Comparison of ENCODE assay signal across 30 cellular contexts in genomic region chr17:81942167-81942553, GRCh38. TPM values are rescaled to one million over a fixed set of nuclear protein-coding genes. Genes with fewer than 3 reads are reported as not detected.
DNase-seq lines count a peak whose midpoint lies in the region; ATAC-seq, FAIRE-seq and TF ChIP-seq lines count a peak whose summit lies in the region.
"Had no signal": no experiment of that assay in that cellular context is flagged by ENCODE, and none has a peak within 500 bp of the region (broad histone marks: within the 10 kb centered on the region; RNA-seq: fewer than 3 reads in every experiment).

No MANE protein-coding gene starts in this region.

- H3K36me3 Mint-ChIP-seq in mesothelial cell of epicardium, result no peaks in the 10 kb centered on the region

- 37% methylated on average over 8 of the region's 12 CpGs for WGBS in HepG2 (ENCODE audit: low lambda C conversion rate)
- 71% methylated on average over 1 of the region's 12 CpGs for WGBS in right lobe of liver (ENCODE audit: insufficient coverage, low coverage, low lambda C conversion rate, missing lambda C conversion rate)

- H3K4me3 ChIP-seq in HepG2 (replicated peaks in 1 of 3; ENCODE audit: insufficient read depth in 1 of 3, low read depth in 2 of 3, low read length in 3 of 3), result no peak overlapping the region; a peak in 1 of 6 replicates
- H3K4me3 ChIP-seq in right lobe of liver, result no peak overlapping the region
- peak overlapping the region; percentile 33 for H3K4me3 ChIP-seq in iPS-18a (ENCODE audit: low read length)
- peak overlapping the region; percentile 31 to 89 (median 69) for H3K4me3 ChIP-seq in skeletal muscle tissue (ENCODE audit: low read length in 3 of 3)
- H3K4me3 ChIP-seq: transverse colon had no signal

- no peak for TF ChIP-seq CTCF in HepG2 (CRISPR knock-in tag; IDR thresholded peaks at IDR 0.05)
- TF ChIP-seq CTCF in right lobe of liver (IDR thresholded peaks at IDR 0.05), result no peak
- TF ChIP-seq CTCF in mesothelial cell of epicardium (IDR thresholded peaks at IDR 0.05; ENCODE audit: unreplicated experiment), result no peak

- in situ Hi-C loops in HepG2 (cut with HindIII; ENCODE audit: extremely low pct_ligation_motif_present, low pct_unique_long_range_greater_than_20kb), result no loop called here

- no peak overlapping the region for H2AFZ ChIP-seq in HepG2 (ENCODE audit: low read length)

- H3K27me3 ChIP-seq in HepG2 (ENCODE audit: control insufficient read depth in 1 of 2, insufficient read depth in 2 of 2, low read length in 2 of 2) (peaks cover 16 to 33% of the 10 kb centered on the region in 2 experiments; a peak in 4 of 5 replicates), right lobe of liver (no peaks in the 10 kb centered on the region), iPS-18a (ENCODE audit: control insufficient read depth, insufficient read depth, low read length) (peaks cover 12% of the 10 kb centered on the region), skeletal muscle tissue (ENCODE audit: control insufficient read depth in 3 of 3, insufficient read depth in 3 of 3, low read length in 3 of 3) (peaks cover 0 to 6% (median 0%) of the 10 kb centered on the region in 3 donors)

- CTCF ChIA-PET in HepG2 (lab: Yijun Ruan, JAX; ENCODE audit: low intra/inter-chr PET ratio, low total read pairs), result no interaction called here

- no peak for TF ChIP-seq RAD21 in HepG2 (CRISPR knock-in tag; IDR thresholded peaks at IDR 0.05)

- peaks cover 68% of the 10 kb centered on the region for H3K4me1 ChIP-seq in HepG2 (ENCODE audit: insufficient read depth, low read length)
- H3K4me1 ChIP-seq in right lobe of liver, result peaks cover 0 to 4% (median 0%) of the 10 kb centered on the region in 4 donors
- peaks cover 9% of the 10 kb centered on the region for H3K4me1 ChIP-seq in iPS-18a (ENCODE audit: control insufficient read depth, low read depth, low read length)
- H3K4me1 ChIP-seq in skeletal muscle tissue (ENCODE audit: control insufficient read depth in 3 of 3, insufficient read depth in 3 of 3, low read length in 3 of 3), result peaks cover 30 to 52% (median 35%) of the 10 kb centered on the region in 3 donors

- TF ChIP-seq EP300 in HepG2 (IDR thresholded peaks at IDR 0.05; ENCODE audit: low read depth in 2 of 2, low read length in 2 of 2), result no peak
- no peak for TF ChIP-seq EP300 in HepG2 (CRISPR knock-in tag; IDR thresholded peaks at IDR 0.05; ENCODE audit: borderline replicate concordance)

- H3K27me3 Mint-ChIP-seq in mesothelial cell of epicardium (ENCODE audit: low read depth), result peaks cover 19% of the 10 kb centered on the region
- H3K27me3 Mint-ChIP-seq: activated CD4-positive, alpha-beta T cell treated with anti-CD3 and anti-CD28 coated beads, Interleukin-2, amount 10 ng/mL, durations not matched to agents 24 days and 14 days had no signal

- no peak overlapping the region for H3K27ac ChIP-seq in HepG2 (ENCODE audit: extremely low read length, insufficient read depth, low read length)
- no peak overlapping the region for H3K27ac ChIP-seq in right lobe of liver
- H3K27ac ChIP-seq in angular gyrus (ENCODE audit: low read depth, low read length), result peak overlapping the region; percentile 50
- no peak overlapping the region for H3K27ac ChIP-seq in iPS-18a (ENCODE audit: low read length)
- H3K27ac ChIP-seq in skeletal muscle tissue (ENCODE audit: low read depth, low read length), result peak overlapping the region; percentile 100
- H3K27ac ChIP-seq: neutrophil, transverse colon had no signal

- no peaks in the 10 kb centered on the region for H3K9me3 Mint-ChIP-seq in mesothelial cell of epicardium
- H3K9me3 Mint-ChIP-seq: activated CD4-positive, alpha-beta T cell treated with anti-CD3 and anti-CD28 coated beads, Interleukin-2, amount 10 ng/mL, durations not matched to agents 24 days and 14 days; activated T-cell treated with anti-CD3 and anti-CD28 coated beads, Interleukin-2, amount 50 U/mL, for 24 hours; central memory CD8-positive, alpha-beta T cell; dendritic cell treated with granulocyte-macrophage colony-stimulating factor and Interleukin-4, amounts not matched to agents 40 ng/mL and 50 ng/mL, for 4 days had no signal

- H3K9me3 ChIP-seq in HepG2 (ENCODE audit: low read length), result no peaks in the 10 kb centered on the region
- no peaks in the 10 kb centered on the region for H3K9me3 ChIP-seq in right lobe of liver
- H3K9me3 ChIP-seq in iPS-18a (ENCODE audit: control insufficient read depth, low read depth, low read length), result no peaks in the 10 kb centered on the region
- no peaks in the 10 kb centered on the region for H3K9me3 ChIP-seq in skeletal muscle tissue (ENCODE audit: control insufficient read depth in 3 of 3, low read length in 3 of 3)
- H3K9me3 ChIP-seq: neutrophil, transverse colon had no signal

- no peak for DNase-seq in HepG2 (ENCODE audit: low spot score)
- DNase-seq in right lobe of liver, result no peak
- DNase-seq in NCI-H524 (lab: John Stamatoyannopoulos, UW), result no peak
- DNase-seq in mesothelial cell of epicardium (ENCODE audit: low spot score in 2 of 2, unreplicated experiment in 2 of 2), result no peak
- DNase-seq in anterior cingulate cortex (lab: John Stamatoyannopoulos, UW), result no peak
- DNase-seq: activated gamma-delta T cell treated with Interleukin-2 at 50 U/mL for 16 hours; activated T-cell treated with anti-CD3 and anti-CD28 coated beads, Interleukin-2, amount 50 U/mL, for 24 hours; AML-193; HCEC 1CT; mesendoderm; MV-4-11; NCI-H1436; NCI-H2081 treated with DMSO at 0.1 percent for 48 hours; NCI-H748 treated with DMSO at 0.1 percent for 48 hours; stimulated activated CD4-positive, alpha-beta T cell treated with anti-CD3 and anti-CD28 coated beads, Interleukin-4, amount 100 ng/mL, for 4 hours; T1000; transverse colon had no signal

- H3K4me3 Mint-ChIP-seq in mesothelial cell of epicardium, result no peak overlapping the region
- H3K4me3 Mint-ChIP-seq: activated CD4-positive, alpha-beta T cell treated with anti-CD3 and anti-CD28 coated beads, Interleukin-2, amount 10 ng/mL, durations not matched to agents 24 days and 14 days; activated T-cell treated with anti-CD3 and anti-CD28 coated beads, Interleukin-2, amount 50 U/mL, for 24 hours; central memory CD8-positive, alpha-beta T cell; dendritic cell treated with granulocyte-macrophage colony-stimulating factor and Interleukin-4, amounts not matched to agents 40 ng/mL and 50 ng/mL, for 4 days had no signal

- no TSS peak for BruUV-seq in HepG2 (replicated peaks; lab: Mats Ljungman, UMichigan)

- ATAC-seq in HepG2 (no peak), right lobe of liver (no peak)
- ATAC-seq: esophagus mucosa, left lobe of liver had no signal

- FAIRE-seq in HepG2 (lab: Jason Lieb, UNC), result no peak
- FAIRE-seq: RCC 7860 had no signal

- H3K4me1 Mint-ChIP-seq in mesothelial cell of epicardium, result peaks cover 5% of the 10 kb centered on the region

- H4K20me1 ChIP-seq in HepG2 (ENCODE audit: insufficient read depth, low read length), result no peaks in the 10 kb centered on the region

- no peak overlapping the region for H3K27ac Mint-ChIP-seq in mesothelial cell of epicardium
- H3K27ac Mint-ChIP-seq: activated CD4-positive, alpha-beta T cell treated with anti-CD3 and anti-CD28 coated beads, Interleukin-2, amount 10 ng/mL, durations not matched to agents 24 days and 14 days; activated T-cell treated with anti-CD3 and anti-CD28 coated beads, Interleukin-2, amount 50 U/mL, for 24 hours; dendritic cell treated with granulocyte-macrophage colony-stimulating factor and Interleukin-4, amounts not matched to agents 40 ng/mL and 50 ng/mL, for 4 days; progenitor cell of endocrine pancreas had no signal

- H3K36me3 ChIP-seq in HepG2 (replicated peaks in 1 of 2; ENCODE audit: control insufficient read depth in 1 of 2, insufficient read depth in 2 of 2, low read length in 2 of 2), result no peaks in the 10 kb centered on the region
- no peaks in the 10 kb centered on the region for H3K36me3 ChIP-seq in right lobe of liver
- no peaks in the 10 kb centered on the region for H3K36me3 ChIP-seq in iPS-18a (ENCODE audit: control insufficient read depth, low read depth, low read length)
- peaks cover 0 to 17% (median 0%) of the 10 kb centered on the region in 3 donors for H3K36me3 ChIP-seq in skeletal muscle tissue (ENCODE audit: control insufficient read depth in 3 of 3, insufficient read depth in 3 of 3, low read length in 3 of 3)
- H3K36me3 ChIP-seq: neutrophil, transverse colon had no signal

- H3K4me2 ChIP-seq in HepG2 (ENCODE audit: low read depth, low read length), result no peak overlapping the region; the same call in 1 of the 2 replicates

- no peak overlapping the region for H3K9ac ChIP-seq in HepG2 (ENCODE audit: insufficient read depth, low read depth, low read length)
- no peak overlapping the region for H3K9ac ChIP-seq in iPS-18a (ENCODE audit: low read length)
- H3K9ac ChIP-seq in skeletal muscle tissue (ENCODE audit: low read depth in 1 of 3, low read length in 3 of 3), result peak overlapping the region; percentile 80 to 100 (median 84)

- intact Hi-C loops in HepG2 (cut with micrococcal nuclease; ENCODE audit: unreplicated experiment), result no loop called here
- intact Hi-C loops in right lobe of liver (cut with DNase I), result loop anchor here in 1 of 2 donors (10.0 kb wide), 1 partner anchor 253 kb away; no protein-coding TSS in a partner anchor

- TF ChIP-seq POLR2A in HepG2 (IDR thresholded peaks at IDR 0.05; ENCODE audit: insufficient read depth in 1 of 2, low read depth in 2 of 2, low read length in 2 of 2) (no peak), right lobe of liver (IDR thresholded peaks at IDR 0.05) (no peak)

- H3K79me2 ChIP-seq in HepG2 (ENCODE audit: insufficient read depth, low read length), result no peaks in the 10 kb centered on the region

- POLR2A ChIA-PET in HepG2 (lab: Yijun Ruan, JAX), result interaction anchor here (1.3 to 7.9 kb wide), 2 partner anchors 11 to 14 kb away, joined by 4 to 58 read pairs; no protein-coding TSS in a partner anchor

RNA-seq across cellular contexts. Expression of gene MYADML2, which starts 4.9 kb away (rescaled TPM):
- not detected in 2 replicates for total RNA-seq in HepG2 (2016; rRNA removed; fragmentation: Illumina TruSeq; extraction: Trizol)
- not detected in 2 replicates for total RNA-seq in HepG2 (2016; cell fraction: cytosol; rRNA removed; fragmentation: Illumina TruSeq; extraction: Trizol; ENCODE audit: low read depth)
- total RNA-seq in HepG2 (2016; cell fraction: insoluble cytoplasmic fraction; rRNA removed; fragmentation: Illumina TruSeq; extraction: Trizol), result not detected in 2 replicates
- not detected in 2 replicates for total RNA-seq in HepG2 (2016; cell fraction: membrane; rRNA removed; fragmentation: Illumina TruSeq; extraction: Trizol)
- not detected in 2 replicates for total RNA-seq in HepG2 (2016; cell fraction: nucleus; rRNA removed; fragmentation: Illumina TruSeq; extraction: Trizol)
- polyA plus RNA-seq in HepG2 (2011; rRNA removed), result not detected in 2 replicates
- polyA plus RNA-seq in HepG2 (2011; cell fraction: cytosol; rRNA removed), result not detected in 2 replicates
- not detected in 2 replicates for polyA plus RNA-seq in HepG2 (2011; cell fraction: nucleus; rRNA removed)
- polyA plus RNA-seq in HepG2 (2012), result 0.07 TPM in 1 of 2 replicates, not detected in the other
- not detected in 2 replicates for polyA plus RNA-seq in HepG2 (2016; cell fraction: cytosol; fragmentation: Illumina TruSeq; extraction: Trizol; ENCODE audit: low read depth)
- polyA plus RNA-seq in HepG2 (2016; cell fraction: insoluble cytoplasmic fraction; fragmentation: Illumina TruSeq; extraction: Trizol; ENCODE audit: low read depth), result not detected in 2 replicates
- not detected in 2 replicates for polyA plus RNA-seq in HepG2 (2016; cell fraction: membrane; fragmentation: Illumina TruSeq; extraction: Trizol; ENCODE audit: low read depth)
- polyA plus RNA-seq in HepG2 (2016; cell fraction: nucleus; fragmentation: Illumina TruSeq; extraction: Trizol; ENCODE audit: insufficient read depth, low read depth), result not detected in 2 replicates
- 0.05 TPM in 1 of 2 replicates, not detected in the other for polyA minus RNA-seq in HepG2 (2011; rRNA and poly(A)+ RNA removed; ENCODE audit: low replicate concordance)
- polyA minus RNA-seq in HepG2 (2011; cell fraction: cytosol; rRNA and poly(A)+ RNA removed), result not detected in 2 replicates
- polyA minus RNA-seq in HepG2 (2011; cell fraction: nucleus; rRNA and poly(A)+ RNA removed), result not detected in 2 replicates
- total RNA-seq in right lobe of liver, result not detected
- total RNA-seq in skeletal muscle tissue, result 16.7 TPM
- not detected in 3 replicates for total RNA-seq in mesothelial cell of epicardium
- total RNA-seq: A673; activated CD4-positive, alpha-beta T cell treated with anti-CD3 and anti-CD28 coated beads, Interleukin-2, amount 10 ng/mL, durations not matched to agents 24 days and 14 days; esophagus mucosa; fibroblast of villous mesenchyme; left lobe of liver; progenitor cell of endocrine pancreas; transverse colon had no signal

RNA-seq across cellular contexts. Expression of gene PYCR1, which starts 5.1 kb away (rescaled TPM):
- 323 and 338 TPM in 2 replicates for total RNA-seq in HepG2 (2016; rRNA removed; fragmentation: Illumina TruSeq; extraction: Trizol)
- total RNA-seq in HepG2 (2016; cell fraction: cytosol; rRNA removed; fragmentation: Illumina TruSeq; extraction: Trizol; ENCODE audit: low read depth), result 107 and 137 TPM in 2 replicates
- 327 and 331 TPM in 2 replicates for total RNA-seq in HepG2 (2016; cell fraction: insoluble cytoplasmic fraction; rRNA removed; fragmentation: Illumina TruSeq; extraction: Trizol)
- total RNA-seq in HepG2 (2016; cell fraction: membrane; rRNA removed; fragmentation: Illumina TruSeq; extraction: Trizol), result 233 and 286 TPM in 2 replicates
- total RNA-seq in HepG2 (2016; cell fraction: nucleus; rRNA removed; fragmentation: Illumina TruSeq; extraction: Trizol), result 125 and 146 TPM in 2 replicates
- 338 and 382 TPM in 2 replicates for polyA plus RNA-seq in HepG2 (2011; rRNA removed)
- 241 and 431 TPM in 2 replicates for polyA plus RNA-seq in HepG2 (2011; cell fraction: cytosol; rRNA removed)
- polyA plus RNA-seq in HepG2 (2011; cell fraction: nucleus; rRNA removed), result 366 and 457 TPM in 2 replicates
- polyA plus RNA-seq in HepG2 (2012), result 191 and 311 TPM in 2 replicates
- polyA plus RNA-seq in HepG2 (2016; cell fraction: cytosol; fragmentation: Illumina TruSeq; extraction: Trizol; ENCODE audit: low read depth), result 130 and 165 TPM in 2 replicates
- 344 and 389 TPM in 2 replicates for polyA plus RNA-seq in HepG2 (2016; cell fraction: insoluble cytoplasmic fraction; fragmentation: Illumina TruSeq; extraction: Trizol; ENCODE audit: low read depth)
- 207 and 239 TPM in 2 replicates for polyA plus RNA-seq in HepG2 (2016; cell fraction: membrane; fragmentation: Illumina TruSeq; extraction: Trizol; ENCODE audit: low read depth)
- polyA plus RNA-seq in HepG2 (2016; cell fraction: nucleus; fragmentation: Illumina TruSeq; extraction: Trizol; ENCODE audit: insufficient read depth, low read depth), result 253 and 265 TPM in 2 replicates
- polyA minus RNA-seq in HepG2 (2011; rRNA and poly(A)+ RNA removed; ENCODE audit: low replicate concordance), result 104 and 478 TPM in 2 replicates
- polyA minus RNA-seq in HepG2 (2011; cell fraction: cytosol; rRNA and poly(A)+ RNA removed), result 138 and 160 TPM in 2 replicates
- 31.5 and 42.4 TPM in 2 replicates for polyA minus RNA-seq in HepG2 (2011; cell fraction: nucleus; rRNA and poly(A)+ RNA removed)
- 10 to 100 TPM in 1 of 6 experiments, 1 to 10 TPM in 5; 3.2 to 10.6 (median 5.1) TPM for total RNA-seq in right lobe of liver
- total RNA-seq in skeletal muscle tissue, result 43.8 TPM
- 91.0 to 108 TPM (median 102 TPM) in 3 replicates for total RNA-seq in mesothelial cell of epicardium

RNA-seq across cellular contexts. Expression of gene MAFG, which starts 14.6 kb away (rescaled TPM):
- total RNA-seq in HepG2 (2016; rRNA removed; fragmentation: Illumina TruSeq; extraction: Trizol) (12.4 and 14.5 TPM in 2 replicates), right lobe of liver (10 to 100 TPM in 2 of 6 experiments, 1 to 10 TPM in 4; 7.4 to 12.9 (median 9.2) TPM), skeletal muscle tissue (8.9 TPM), mesothelial cell of epicardium (23.6 to 25.5 TPM (median 24.1 TPM) in 3 replicates)
- 2.1 and 2.3 TPM in 2 replicates for total RNA-seq in HepG2 (2016; cell fraction: cytosol; rRNA removed; fragmentation: Illumina TruSeq; extraction: Trizol; ENCODE audit: low read depth)
- total RNA-seq in HepG2 (2016; cell fraction: insoluble cytoplasmic fraction; rRNA removed; fragmentation: Illumina TruSeq; extraction: Trizol), result 9.8 and 14.7 TPM in 2 replicates
- total RNA-seq in HepG2 (2016; cell fraction: membrane; rRNA removed; fragmentation: Illumina TruSeq; extraction: Trizol), result 7.6 TPM in 2 replicates
- 15.5 and 16.7 TPM in 2 replicates for total RNA-seq in HepG2 (2016; cell fraction: nucleus; rRNA removed; fragmentation: Illumina TruSeq; extraction: Trizol)
- 20.0 TPM in 2 replicates for polyA plus RNA-seq in HepG2 (2011; rRNA removed)
- 17.1 and 19.4 TPM in 2 replicates for polyA plus RNA-seq in HepG2 (2011; cell fraction: cytosol; rRNA removed)
- polyA plus RNA-seq in HepG2 (2011; cell fraction: nucleus; rRNA removed), result 98.2 and 128 TPM in 2 replicates
- polyA plus RNA-seq in HepG2 (2012), result 16.1 and 26.5 TPM in 2 replicates
- polyA plus RNA-seq in HepG2 (2016; cell fraction: cytosol; fragmentation: Illumina TruSeq; extraction: Trizol; ENCODE audit: low read depth), result 1.4 and 1.6 TPM in 2 replicates
- polyA plus RNA-seq in HepG2 (2016; cell fraction: insoluble cytoplasmic fraction; fragmentation: Illumina TruSeq; extraction: Trizol; ENCODE audit: low read depth), result 9.2 and 10.7 TPM in 2 replicates
- polyA plus RNA-seq in HepG2 (2016; cell fraction: membrane; fragmentation: Illumina TruSeq; extraction: Trizol; ENCODE audit: low read depth), result 4.3 and 4.6 TPM in 2 replicates
- 38.9 and 41.8 TPM in 2 replicates for polyA plus RNA-seq in HepG2 (2016; cell fraction: nucleus; fragmentation: Illumina TruSeq; extraction: Trizol; ENCODE audit: insufficient read depth, low read depth)
- 16.8 and 26.4 TPM in 2 replicates for polyA minus RNA-seq in HepG2 (2011; rRNA and poly(A)+ RNA removed; ENCODE audit: low replicate concordance)
- polyA minus RNA-seq in HepG2 (2011; cell fraction: cytosol; rRNA and poly(A)+ RNA removed), result 8.0 and 9.5 TPM in 2 replicates
- 11.9 and 15.8 TPM in 2 replicates for polyA minus RNA-seq in HepG2 (2011; cell fraction: nucleus; rRNA and poly(A)+ RNA removed)

RNA-seq across cellular contexts. Expression of gene NOTUM, which starts 18.8 kb away (rescaled TPM):
- total RNA-seq in HepG2 (2016; rRNA removed; fragmentation: Illumina TruSeq; extraction: Trizol) (67.7 and 160 TPM in 2 replicates), right lobe of liver (1 to 10 TPM; 1.2 to 7.6 (median 3.0) TPM), skeletal muscle tissue (0.52 TPM), mesothelial cell of epicardium (5.9 to 8.2 TPM (median 6.5 TPM) in 3 replicates)
- 84.5 and 93.0 TPM in 2 replicates for total RNA-seq in HepG2 (2016; cell fraction: cytosol; rRNA removed; fragmentation: Illumina TruSeq; extraction: Trizol; ENCODE audit: low read depth)
- total RNA-seq in HepG2 (2016; cell fraction: insoluble cytoplasmic fraction; rRNA removed; fragmentation: Illumina TruSeq; extraction: Trizol), result 57.7 and 164 TPM in 2 replicates
- 135 and 136 TPM in 2 replicates for total RNA-seq in HepG2 (2016; cell fraction: membrane; rRNA removed; fragmentation: Illumina TruSeq; extraction: Trizol)
- 135 and 163 TPM in 2 replicates for total RNA-seq in HepG2 (2016; cell fraction: nucleus; rRNA removed; fragmentation: Illumina TruSeq; extraction: Trizol)
- 150 and 181 TPM in 2 replicates for polyA plus RNA-seq in HepG2 (2011; rRNA removed)
- polyA plus RNA-seq in HepG2 (2011; cell fraction: cytosol; rRNA removed), result 114 and 236 TPM in 2 replicates
- 458 and 622 TPM in 2 replicates for polyA plus RNA-seq in HepG2 (2011; cell fraction: nucleus; rRNA removed)
- polyA plus RNA-seq in HepG2 (2012), result 125 and 195 TPM in 2 replicates
- polyA plus RNA-seq in HepG2 (2016; cell fraction: cytosol; fragmentation: Illumina TruSeq; extraction: Trizol; ENCODE audit: low read depth), result 88.8 and 91.1 TPM in 2 replicates
- polyA plus RNA-seq in HepG2 (2016; cell fraction: insoluble cytoplasmic fraction; fragmentation: Illumina TruSeq; extraction: Trizol; ENCODE audit: low read depth), result 83.8 and 101 TPM in 2 replicates
- 141 and 157 TPM in 2 replicates for polyA plus RNA-seq in HepG2 (2016; cell fraction: membrane; fragmentation: Illumina TruSeq; extraction: Trizol; ENCODE audit: low read depth)
- 380 and 399 TPM in 2 replicates for polyA plus RNA-seq in HepG2 (2016; cell fraction: nucleus; fragmentation: Illumina TruSeq; extraction: Trizol; ENCODE audit: insufficient read depth, low read depth)
- 0.49 and 206 TPM in 2 replicates for polyA minus RNA-seq in HepG2 (2011; rRNA and poly(A)+ RNA removed; ENCODE audit: low replicate concordance)
- polyA minus RNA-seq in HepG2 (2011; cell fraction: cytosol; rRNA and poly(A)+ RNA removed), result 89.1 and 107 TPM in 2 replicates
- polyA minus RNA-seq in HepG2 (2011; cell fraction: nucleus; rRNA and poly(A)+ RNA removed), result 78.2 and 93.7 TPM in 2 replicates
- total RNA-seq: A673, esophagus mucosa, transverse colon had no signal

RNA-seq across cellular contexts. Expression of gene SIRT7, which starts 24.2 kb away (rescaled TPM):
- 14.5 and 24.8 TPM in 2 replicates for total RNA-seq in HepG2 (2016; rRNA removed; fragmentation: Illumina TruSeq; extraction: Trizol)
- 71.6 and 74.9 TPM in 2 replicates for total RNA-seq in HepG2 (2016; cell fraction: cytosol; rRNA removed; fragmentation: Illumina TruSeq; extraction: Trizol; ENCODE audit: low read depth)
- total RNA-seq in HepG2 (2016; cell fraction: insoluble cytoplasmic fraction; rRNA removed; fragmentation: Illumina TruSeq; extraction: Trizol), result 13.5 and 25.0 TPM in 2 replicates
- 27.9 and 28.8 TPM in 2 replicates for total RNA-seq in HepG2 (2016; cell fraction: membrane; rRNA removed; fragmentation: Illumina TruSeq; extraction: Trizol)
- total RNA-seq in HepG2 (2016; cell fraction: nucleus; rRNA removed; fragmentation: Illumina TruSeq; extraction: Trizol), result 28.8 and 33.6 TPM in 2 replicates
- polyA plus RNA-seq in HepG2 (2011; rRNA removed), result 8.3 and 10.9 TPM in 2 replicates
- polyA plus RNA-seq in HepG2 (2011; cell fraction: cytosol; rRNA removed), result 5.9 and 7.5 TPM in 2 replicates
- polyA plus RNA-seq in HepG2 (2011; cell fraction: nucleus; rRNA removed), result 73.2 and 80.4 TPM in 2 replicates
- polyA plus RNA-seq in HepG2 (2012), result 12.4 and 18.7 TPM in 2 replicates
- polyA plus RNA-seq in HepG2 (2016; cell fraction: cytosol; fragmentation: Illumina TruSeq; extraction: Trizol; ENCODE audit: low read depth), result 8.7 and 9.0 TPM in 2 replicates
- 13.6 and 15.2 TPM in 2 replicates for polyA plus RNA-seq in HepG2 (2016; cell fraction: insoluble cytoplasmic fraction; fragmentation: Illumina TruSeq; extraction: Trizol; ENCODE audit: low read depth)
- 12.2 and 12.4 TPM in 2 replicates for polyA plus RNA-seq in HepG2 (2016; cell fraction: membrane; fragmentation: Illumina TruSeq; extraction: Trizol; ENCODE audit: low read depth)
- polyA plus RNA-seq in HepG2 (2016; cell fraction: nucleus; fragmentation: Illumina TruSeq; extraction: Trizol; ENCODE audit: insufficient read depth, low read depth), result 87.1 and 90.3 TPM in 2 replicates
- polyA minus RNA-seq in HepG2 (2011; rRNA and poly(A)+ RNA removed; ENCODE audit: low replicate concordance), result 38.8 and 69.4 TPM in 2 replicates
- 8.9 and 16.0 TPM in 2 replicates for polyA minus RNA-seq in HepG2 (2011; cell fraction: cytosol; rRNA and poly(A)+ RNA removed)
- 22.5 and 26.8 TPM in 2 replicates for polyA minus RNA-seq in HepG2 (2011; cell fraction: nucleus; rRNA and poly(A)+ RNA removed)
- 10 to 100 TPM in 4 of 6 experiments, 1 to 10 TPM in 2; 7.4 to 15.0 (median 12.2) TPM for total RNA-seq in right lobe of liver
- 3.7 TPM for total RNA-seq in skeletal muscle tissue
- 18.9 to 22.6 TPM (median 21.3 TPM) in 3 replicates for total RNA-seq in mesothelial cell of epicardium

Comparison
In these comparisons a context has a peak if more than half of its experiments do, and no peak if none do; other contexts are left out.
1. H3K27ac ChIP-seq: peak in angular gyrus (single experiment) and skeletal muscle tissue (single experiment); none in HepG2 (single experiment), right lobe of liver (0 of 3) and iPS-18a (single experiment).
2. H3K4me3 ChIP-seq: peak in iPS-18a (single experiment) and skeletal muscle tissue (3 of 3); none in HepG2 (0 of 3) and right lobe of liver (0 of 3).
3. H3K9ac ChIP-seq: peak in skeletal muscle tissue (3 of 3); none in HepG2 (single experiment) and iPS-18a (single experiment).
4. RNA of gene MYADML2, which starts 4.9 kb away (total RNA-seq): 16.7 TPM in skeletal muscle tissue (single experiment); not detected in HepG2, not detected in right lobe of liver and not detected in mesothelial cell of epicardium; every median in the first group is over 10 times any median in the second.